Comparison of ENCODE assay signal across 34 cellular contexts in genomic region chr7:155833651-155834050, GRCh38. TPM values are rescaled to one million over a fixed set of nuclear protein-coding genes. Genes with fewer than 3 reads are reported as not detected.
"Had no signal": no experiment of that assay in that cellular context is flagged by ENCODE, and none has a peak within 500 bp of the region (broad histone marks: within the 10 kb centered on the region; RNA-seq: fewer than 3 reads in every experiment).

No MANE protein-coding gene starts in this region.

- H3K27me3 ChIP-seq: adrenal gland, body of pancreas had no signal

- H3K27ac ChIP-seq: adrenal gland, body of pancreas, brain microvascular endothelial cell, breast epithelium, VCaP had no signal

- H3K9me3 ChIP-seq: adrenal gland, body of pancreas, breast epithelium had no signal

- ATAC-seq: activated CD8-positive, alpha-beta T cell treated with anti-CD3 and anti-CD28 coated beads for 36 hours; activated naive CD4-positive, alpha-beta T cell treated with anti-CD3 and anti-CD28 coated beads, Interleukin-2, amount 50 U/mL, for 72 hours; activated T-cell treated with anti-CD3 and anti-CD28 coated beads, Interleukin-2, amount 50 U/mL, for 4 hours; activated T-cell treated with anti-CD3 and anti-CD28 coated beads, Interleukin-2, amount 50 U/mL, for 72 hours; activated T-helper 17 cell treated with anti-CD3 and anti-CD28 coated beads, Interleukin-2, amount 50 U/mL, for 72 hours; body of pancreas had no signal

- H3K36me3 ChIP-seq: adrenal gland, brain microvascular endothelial cell, breast epithelium had no signal

- H3K4me1 ChIP-seq: adrenal gland, body of pancreas, breast epithelium had no signal

- DNase-seq: activated B cell treated with CpG ODN at 0.5 μM for 24 hours; activated CD4-positive, alpha-beta memory T cell treated with anti-CD3 and anti-CD28 coated beads for 36 hours; activated CD4-positive, alpha-beta T cell treated with anti-CD3 and anti-CD28 coated beads for 4 hours; activated CD4-positive, alpha-beta T cell treated with anti-CD3 and anti-CD28 coated beads, Interleukin-2, amount 10 ng/mL, durations not matched to agents 24 days and 14 days; activated CD4-positive, alpha-beta T cell treated with anti-CD3 and anti-CD28 coated beads, Interleukin-2, amount 50 U/mL, for 1 hour; activated CD4-positive, alpha-beta T cell treated with anti-CD3 and anti-CD28 coated beads, Interleukin-2, amount 50 U/mL, for 4 hours; activated CD4-positive, CD25-positive, alpha-beta regulatory T cell treated with anti-CD3 and anti-CD28 coated beads, Interleukin-2, amount 50 U/mL, for 72 hours; activated CD8-positive, alpha-beta memory T cell treated with anti-CD3 and anti-CD28 coated beads, Interleukin-2, amount 50 U/mL, for 4 hours; activated CD8-positive, alpha-beta T cell treated with anti-CD3 and anti-CD28 coated beads for 36 hours; activated effector memory CD4-positive, alpha-beta T cell treated with anti-CD3 and anti-CD28 coated beads, Interleukin-2, amount 50 U/mL, for 16 hours; activated gamma-delta T cell treated with Interleukin-2 at 50 U/mL for 16 hours; activated naive CD4-positive, alpha-beta T cell treated with anti-CD3 and anti-CD28 coated beads, Interleukin-2, amount 50 U/mL, for 16 hours; activated naive CD4-positive, alpha-beta T cell treated with Interleukin-2 at 50 U/mL for 16 hours; activated naive CD8-positive, alpha-beta T cell treated with anti-CD3 and anti-CD28 coated beads for 36 hours; activated T-cell treated with anti-CD3 and anti-CD28 coated beads for 4 hours; activated T-cell treated with anti-CD3 and anti-CD28 coated beads, Interleukin-2, amount 50 U/mL, for 1 hour; activated T-cell treated with anti-CD3 and anti-CD28 coated beads, Interleukin-2, amount 50 U/mL, for 4 hours; activated T-cell treated with anti-CD3 and anti-CD28 coated beads, Interleukin-2, amount 50 U/mL, for 72 hours; adrenal gland; amniotic stem cell; body of pancreas; brain microvascular endothelial cell; central memory CD4-positive, alpha-beta T cell; SW 1271; T-helper 1 cell; T-helper 2 cell; T-helper 9 cell had no signal

- H3K4me3 ChIP-seq: adrenal gland, body of pancreas, breast epithelium had no signal

RNA-seq across cellular contexts. Expression of gene SHH, which starts 21.4 kb away (rescaled TPM):
- total RNA-seq: activated B cell treated with CpG ODN at 0.5 μM for 24 hours; activated CD4-positive, alpha-beta memory T cell treated with anti-CD3 and anti-CD28 coated beads for 36 hours; activated CD4-positive, alpha-beta T cell treated with anti-CD3 and anti-CD28 coated beads, Interleukin-2, amount 10 ng/mL, durations not matched to agents 24 days and 14 days; activated CD8-positive, alpha-beta memory T cell treated with anti-CD3 and anti-CD28 coated beads for 36 hours; activated CD8-positive, alpha-beta T cell treated with anti-CD3 and anti-CD28 coated beads for 36 hours; activated naive CD4-positive, alpha-beta T cell treated with anti-CD3 and anti-CD28 coated beads, Interleukin-2, amount 50 U/mL, for 72 hours; activated naive CD8-positive, alpha-beta T cell treated with anti-CD3 and anti-CD28 coated beads for 36 hours; activated T-helper 1 cell treated with anti-CD3 and anti-CD28 coated beads, Interleukin-12 subunit alpha, Interleukin-12 subunit beta, Interleukin-2, Interleukin-4 antibody, amounts not matched to agents 30 ng/mL and 10 ng/mL and 1 ng/mL, durations not matched to agents 14 hours and 24 hours and 36 hours; activated T-helper 17 cell treated with anti-CD3 and anti-CD28 coated beads, Interleukin-2, amount 50 U/mL, for 72 hours; breast epithelium; cardiac septum had no signal
